ENCODE assay signal across 32 cellular contexts in the genomic region with DNA sequence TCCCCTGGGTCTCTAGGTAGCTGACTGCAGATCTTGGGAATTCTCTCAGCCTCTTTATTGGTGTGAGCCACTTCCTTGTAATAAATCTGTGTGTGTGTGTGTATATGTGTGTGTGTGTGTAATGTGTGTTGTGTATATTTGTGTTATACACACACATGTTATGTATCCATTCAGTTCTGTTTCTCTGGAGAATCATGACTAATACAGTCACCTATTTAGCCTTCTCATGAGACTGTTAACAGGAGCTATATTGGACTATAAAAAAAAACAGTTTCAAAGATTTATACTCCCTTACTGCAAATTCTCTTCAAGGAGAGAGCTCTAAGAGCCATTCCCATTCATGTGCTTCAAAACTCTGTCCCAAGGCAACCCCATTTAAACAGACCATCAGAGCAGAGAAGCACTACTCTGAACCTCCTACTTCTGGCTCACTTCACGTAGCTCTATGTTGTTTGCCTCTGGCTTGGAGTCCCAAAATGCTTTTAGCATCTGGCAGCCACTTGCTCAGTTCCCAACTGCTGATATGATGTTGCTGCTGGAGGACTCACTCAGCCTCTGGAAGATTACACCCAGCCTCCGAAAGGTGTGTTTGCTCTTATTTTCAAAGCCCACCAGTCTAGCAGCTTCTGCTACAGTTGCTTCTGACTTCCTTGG. TPM values are rescaled to one million over a fixed set of nuclear protein-coding genes. Genes with fewer than 3 reads are reported as not detected.
A peak's percentile ranks its signal among the peaks of the same experiment; 100 is the strongest.
DNase-seq lines count a peak whose midpoint lies in the region; ATAC-seq and TF ChIP-seq lines count a peak whose summit lies in the region.
"Had no signal": no experiment of that assay in that cellular context is flagged by ENCODE, and none has a peak within 500 bp of the region (broad histone marks: within the 10 kb centered on the region; RNA-seq: fewer than 3 reads in every experiment).

No MANE protein-coding gene starts in this region.

- H3K9me1 ChIP-seq in IMR-90 (ENCODE audit: insufficient read depth, low read length) = no peaks in the 10 kb centered on the region

- BruUV-seq in IMR-90 (replicated peaks; lab: Mats Ljungman, UMichigan) = no TSS peak

- TF ChIP-seq EP300 in upper lobe of left lung (IDR thresholded peaks at IDR 0.05) = no peak

- no peak for TF ChIP-seq POLR2A in IMR-90 (IDR thresholded peaks at IDR 0.05; ENCODE audit: low read depth, low read length)
- no peak for TF ChIP-seq POLR2A in upper lobe of left lung (IDR thresholded peaks at IDR 0.05)

- no peaks in the 10 kb centered on the region for H3K36me3 ChIP-seq in IMR-90 (ENCODE audit: control insufficient read depth, insufficient read depth, low read length)
- H3K36me3 ChIP-seq in rectal smooth muscle tissue (ENCODE audit: control insufficient read depth, insufficient read depth, low read length) = no peaks in the 10 kb centered on the region
- H3K36me3 ChIP-seq in upper lobe of left lung = no peaks in the 10 kb centered on the region
- H3K36me3 ChIP-seq: ascending aorta, esophagus muscularis mucosa, neural progenitor cell, tibial artery had no signal

- DNase-seq in AG08395 (ENCODE audit: low spot score) = peak; percentile 26
- peak; percentile 22 for DNase-seq in IMR-90
- DNase-seq in fibroblast of villous mesenchyme (ENCODE audit: low read depth) = peak; percentile 30
- no peak for DNase-seq in AG08396 (ENCODE audit: low spot score)
- DNase-seq in DMS 273 treated with DMSO at 0.1 percent for 48 hours (lab: John Stamatoyannopoulos, UW) = no peak
- DNase-seq in upper lobe of left lung = no peak
- DNase-seq: ACHN; activated CD8-positive, alpha-beta T cell treated with anti-CD3 and anti-CD28 coated beads, Interleukin-2, amount 10 ng/mL, durations not matched to agents 7 days and 5 days; activated effector memory CD4-positive, alpha-beta T cell treated with Interleukin-2 at 50 U/mL for 16 hours; activated naive CD8-positive, alpha-beta T cell treated with anti-CD3 and anti-CD28 coated beads for 36 hours; C1 segment of cervical spinal cord; caudate nucleus; COR-L47; DMS79; GDM1; glutamatergic neuron; H7; mammary epithelial cell; NCI-H1105; NCI-H2029; NCI-H226; NCI-H69; RPMI8226; stimulated activated naive CD4-positive, alpha-beta T cell treated with Interleukin-2 at 50 U/mL for 16 hours; T-helper 17 cell; tibial artery had no signal

- TF ChIP-seq CTCF in IMR-90 (conservative IDR thresholded peaks at IDR 0.05; ENCODE audit: low read depth, low read length) = no peak
- TF ChIP-seq CTCF in fibroblast of villous mesenchyme (IDR thresholded peaks at IDR 0.05; ENCODE audit: insufficient read depth, low read depth, low read length) = no peak
- no peak for TF ChIP-seq CTCF in upper lobe of left lung (IDR thresholded peaks at IDR 0.05)

- H3K4me3 ChIP-seq in IMR-90 (ENCODE audit: insufficient read depth, low read depth, low read length) (no peak overlapping the region), fibroblast of villous mesenchyme (ENCODE audit: low read depth, low read length) (no peak overlapping the region), rectal smooth muscle tissue (ENCODE audit: low read length) (no peak overlapping the region), upper lobe of left lung (no peak overlapping the region)
- H3K4me3 ChIP-seq: ascending aorta, esophagus muscularis mucosa, neural progenitor cell, SK-N-MC, tibial artery had no signal

- H4K5ac ChIP-seq in IMR-90 (ENCODE audit: low read depth, low read length) = no peak overlapping the region

- no peak overlapping the region for H3K56ac ChIP-seq in IMR-90 (ENCODE audit: extremely low read depth, insufficient read depth, low read length)

- in situ Hi-C loops in IMR-90 (cut with MboI; ENCODE audit: low sequenced_read_pairs) = no loop called here

- H4K8ac ChIP-seq in IMR-90 (ENCODE audit: low read depth in 2 of 2, low read length in 2 of 2) = no peak overlapping the region

- dilution Hi-C loops in IMR-90 (cut with HindIII; ENCODE audit: low sequenced_read_pairs, unreplicated experiment) = no loop called here

- no peak overlapping the region for H2BK120ac ChIP-seq in IMR-90 (ENCODE audit: low read depth, low read length)

- H3K27me3 ChIP-seq in IMR-90 (ENCODE audit: control insufficient read depth, insufficient read depth, low read length) = no peaks in the 10 kb centered on the region
- no peaks in the 10 kb centered on the region for H3K27me3 ChIP-seq in rectal smooth muscle tissue (ENCODE audit: control insufficient read depth, insufficient read depth, low read length)
- no peaks in the 10 kb centered on the region for H3K27me3 ChIP-seq in upper lobe of left lung
- H3K27me3 ChIP-seq: ascending aorta, esophagus muscularis mucosa, neural progenitor cell, tibial artery had no signal

- no peak; the same call in 1 of the 2 replicates for ATAC-seq in IMR-90 (ENCODE audit: low read depth)
- no peak for ATAC-seq in upper lobe of left lung (ENCODE audit: low FRiP score in 2 of 2)
- ATAC-seq in GM21367 (IDR thresholded peaks at IDR 0.05; ENCODE audit: unreplicated experiment) = no peak
- ATAC-seq: activated CD8-positive, alpha-beta T cell treated with anti-CD3 and anti-CD28 coated beads, Interleukin-2, amount 10 ng/mL, durations not matched to agents 7 days and 5 days; T-helper 17 cell had no signal

- H3K14ac ChIP-seq in IMR-90 (replicated peaks; ENCODE audit: low read depth, low read length) = no peak overlapping the region

- intact Hi-C loops in IMR-90 (cut with micrococcal nuclease) = loop anchor here (5.0 kb wide), 1 partner anchor 477 kb away; no protein-coding TSS in a partner anchor

- CTCF ChIA-PET in IMR-90 (lab: Yijun Ruan, JAX) = interaction anchor here (0.6 to 1.0 kb wide), 2 partner anchors 23 to 133 kb away, joined by 3 read pairs; no protein-coding TSS in a partner anchor

- H2AK5ac ChIP-seq in IMR-90 (ENCODE audit: low read depth, low read length) = peak overlapping the region; percentile 11

- H3K79me1 ChIP-seq in IMR-90 (ENCODE audit: low read depth in 1 of 2, low read length in 2 of 2) = no peaks in the 10 kb centered on the region

- H2AFZ ChIP-seq in IMR-90 (replicated peaks; ENCODE audit: low read length, poor library complexity) = peak overlapping the region; percentile 35
- H2AFZ ChIP-seq: neural progenitor cell had no signal

- H3K9ac ChIP-seq in IMR-90 (ENCODE audit: low read depth, low read length) = no peak overlapping the region
- H3K9ac ChIP-seq in rectal smooth muscle tissue (ENCODE audit: low read length) = no peak overlapping the region
- H3K9ac ChIP-seq: neural progenitor cell had no signal

- no peak overlapping the region for H3K4ac ChIP-seq in IMR-90 (ENCODE audit: low read depth, low read length)

- H3K4me2 ChIP-seq in IMR-90 (ENCODE audit: low read depth, low read length) = no peak overlapping the region
- H3K4me2 ChIP-seq: neural progenitor cell had no signal

- POLR2A ChIA-PET in IMR-90 (lab: Charles Lee; ENCODE audit: unreplicated experiment) = no interaction called here

- no peak overlapping the region for H2AK9ac ChIP-seq in IMR-90 (replicated peaks; ENCODE audit: low read depth, low read length, poor library complexity)

- H4K91ac ChIP-seq in IMR-90 (ENCODE audit: insufficient read depth, low read depth, low read length) = no peak overlapping the region; the same call in 1 of the 2 replicates

- H2BK5ac ChIP-seq in IMR-90 (ENCODE audit: low read depth, low read length, poor library complexity, severe bottlenecking) = no peak overlapping the region

- H3K4me1 ChIP-seq in IMR-90 (ENCODE audit: control insufficient read depth, insufficient read depth, low read length) (no peaks in the 10 kb centered on the region), rectal smooth muscle tissue (ENCODE audit: control insufficient read depth, insufficient read depth, low read length) (peaks cover 4% of the 10 kb centered on the region), upper lobe of left lung (no peaks in the 10 kb centered on the region)
- H3K4me1 ChIP-seq: ascending aorta, tibial artery had no signal

- no peaks in the 10 kb centered on the region for H4K20me1 ChIP-seq in IMR-90 (ENCODE audit: insufficient read depth, low read length)

- H2BK15ac ChIP-seq in IMR-90 (ENCODE audit: low read depth, low read length) = peak overlapping the region; percentile 29; the same call in 1 of the 3 replicates

- H3K23ac ChIP-seq in IMR-90 (ENCODE audit: low read depth, low read length) = no peak overlapping the region

- 75% methylated on average over 2 of the region's 2 CpGs; no CpG with 5 or more reads in 1 of the 2 experiments for WGBS in IMR-90 (ENCODE audit: extremely low coverage in 2 of 2, insufficient read length in 1 of 2), 2 experiments
- 63 to 65% methylated on average over 2 of the region's 2 CpGs for WGBS in upper lobe of left lung, 2 donors

- no peak overlapping the region for H2BK20ac ChIP-seq in IMR-90 (ENCODE audit: low read depth, low read length)

- H3K9me3 ChIP-seq in IMR-90 (ENCODE audit: control insufficient read depth, insufficient read depth, low read length) (no peaks in the 10 kb centered on the region), upper lobe of left lung (no peaks in the 10 kb centered on the region)
- H3K9me3 ChIP-seq: ascending aorta, esophagus muscularis mucosa, tibial artery had no signal

- no peak overlapping the region for H3K18ac ChIP-seq in IMR-90 (ENCODE audit: low read depth, low read length)

- no peak for TF ChIP-seq RAD21 in IMR-90 (IDR thresholded peaks at IDR 0.05; ENCODE audit: low read length)

- H3K27ac ChIP-seq in IMR-90 (ENCODE audit: insufficient read depth, low read length) = no peak overlapping the region
- H3K27ac ChIP-seq in rectal smooth muscle tissue (ENCODE audit: low read depth, low read length) = peak overlapping the region; percentile 1
- no peak overlapping the region for H3K27ac ChIP-seq in upper lobe of left lung
- H3K27ac ChIP-seq: ascending aorta, esophagus muscularis mucosa, neural progenitor cell, SK-N-MC, tibial artery had no signal

TF ChIP-seq in IMR-90, 13 proteins besides CTCF, POLR2A, EP300 and RAD21 (continues in another document):
- TF ChIP-seq MAZ (IDR thresholded peaks at IDR 0.05; ENCODE audit: borderline replicate concordance, low read depth, low read length) (no peak), CHD1 (IDR thresholded peaks at IDR 0.05; ENCODE audit: low read depth, low read length) (no peak)
- TF ChIP-seq, protein P1, sequence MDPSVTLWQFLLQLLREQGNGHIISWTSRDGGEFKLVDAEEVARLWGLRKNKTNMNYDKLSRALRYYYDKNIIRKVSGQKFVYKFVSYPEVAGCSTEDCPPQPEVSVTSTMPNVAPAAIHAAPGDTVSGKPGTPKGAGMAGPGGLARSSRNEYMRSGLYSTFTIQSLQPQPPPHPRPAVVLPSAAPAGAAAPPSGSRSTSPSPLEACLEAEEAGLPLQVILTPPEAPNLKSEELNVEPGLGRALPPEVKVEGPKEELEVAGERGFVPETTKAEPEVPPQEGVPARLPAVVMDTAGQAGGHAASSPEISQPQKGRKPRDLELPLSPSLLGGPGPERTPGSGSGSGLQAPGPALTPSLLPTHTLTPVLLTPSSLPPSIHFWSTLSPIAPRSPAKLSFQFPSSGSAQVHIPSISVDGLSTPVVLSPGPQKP (IDR thresholded peaks at IDR 0.05; ENCODE audit: borderline replicate concordance, low read depth, low read length) = no peak

RNA-seq across cellular contexts. Expression of a gene that starts 48.7 kb away (rescaled TPM):
- total RNA-seq in IMR-90 (2012; rRNA removed) (87.5 and 117 TPM in 2 replicates), fibroblast of villous mesenchyme (13.8 and 16.4 TPM in 2 replicates), upper lobe of left lung (10 to 100 TPM; 10.2 to 72.7 (median 36.6) TPM)
- polyA plus RNA-seq in IMR-90 (2012; rRNA removed) = 11.1 and 14.5 TPM in 2 replicates
- 5.2 and 8.9 TPM in 2 replicates for polyA plus RNA-seq in IMR-90 (2012; cell fraction: cytosol; rRNA removed)
- polyA plus RNA-seq in IMR-90 (2012; cell fraction: nucleus; rRNA removed; ENCODE audit: low replicate concordance) = 1.7 and 8.7 TPM in 2 replicates
- total RNA-seq: activated CD8-positive, alpha-beta T cell treated with anti-CD3 and anti-CD28 coated beads, Interleukin-2, amount 10 ng/mL, durations not matched to agents 7 days and 5 days had no signal

Comparison
In these comparisons a context has a peak if more than half of its experiments do, and no peak if none do; other contexts are left out.
1. DNase-seq: peak in AG08395 (single experiment), IMR-90 (single experiment) and fibroblast of villous mesenchyme (single experiment); none in AG08396 (single experiment), DMS 273 treated with DMSO at 0.1 percent for 48 hours (single experiment) and upper lobe of left lung (0 of 2).